ENCODE assay signal across 9 cellular contexts in the genomic region with DNA sequence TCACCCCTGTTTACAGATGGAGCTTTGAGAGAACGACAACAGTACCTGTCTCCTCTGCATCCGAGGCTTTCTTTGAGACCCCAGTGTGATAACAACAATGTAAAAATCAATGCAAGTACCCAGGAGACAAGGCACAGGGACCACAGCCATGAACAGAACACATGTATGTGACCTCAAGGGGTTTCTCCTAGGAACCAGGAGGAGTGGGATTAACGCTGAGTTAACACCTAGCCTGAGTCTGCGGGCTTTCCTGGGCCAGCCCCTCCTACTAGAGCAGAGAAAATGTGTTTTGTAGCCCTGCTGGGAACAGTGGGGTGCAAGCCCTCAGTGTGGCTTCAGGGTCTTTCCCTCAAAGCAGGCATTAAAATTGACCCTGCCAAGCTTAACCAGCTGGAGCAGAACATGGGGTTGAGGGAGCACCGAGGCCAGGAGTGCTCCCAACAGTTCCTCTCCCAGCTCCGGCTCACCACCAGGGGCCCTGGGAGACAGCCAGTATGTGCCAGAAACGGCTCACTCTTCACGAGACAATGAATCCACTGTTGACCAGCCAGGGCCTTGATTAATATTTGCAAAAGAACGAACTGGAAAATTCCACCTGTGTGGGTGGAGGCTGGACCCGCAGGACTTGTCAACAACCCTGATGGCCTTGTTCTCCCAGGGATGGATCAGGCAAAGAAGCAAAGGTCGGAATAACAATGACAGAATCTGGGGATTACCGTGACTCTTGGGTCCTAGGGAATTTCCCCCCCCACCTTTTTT. TPM values are rescaled to one million over a fixed set of nuclear protein-coding genes. Genes with fewer than 3 reads are reported as not detected.
A peak's percentile ranks its signal among the peaks of the same experiment; 100 is the strongest.
DNase-seq lines count a peak whose midpoint lies in the region; ATAC-seq and TF ChIP-seq lines count a peak whose summit lies in the region.
"Had no signal": no experiment of that assay in that cellular context is flagged by ENCODE, and none has a peak within 500 bp of the region (broad histone marks: within the 10 kb centered on the region; RNA-seq: fewer than 3 reads in every experiment).

No MANE protein-coding gene starts in this region.

- no peak overlapping the region; the same call in 1 of the 2 replicates for H3K4me3 ChIP-seq in HAP-1

- peaks cover 2% of the 10 kb centered on the region; the same call in 1 of the 2 replicates for H3K36me3 Mint-ChIP-seq in WTC11
- peaks cover 29% of the 10 kb centered on the region for H3K36me3 Mint-ChIP-seq in stimulated activated memory B cell treated with anti-CD40 and anti-IgM and Interleukin-4, amounts not matched to agents 10 μg/mL and 1 μg/mL and 100 μg/mL, for 72 hours

- H3K4me3 Mint-ChIP-seq in WTC11: no peak overlapping the region
- H3K4me3 Mint-ChIP-seq in stimulated activated memory B cell treated with anti-CD40 and anti-IgM and Interleukin-4, amounts not matched to agents 10 μg/mL and 1 μg/mL and 100 μg/mL, for 72 hours: peak overlapping the region; percentile 33

- peaks cover 13% of the 10 kb centered on the region for H3K36me3 ChIP-seq in HAP-1 (replicated peaks)
- H3K36me3 ChIP-seq: neutrophil had no signal

- in situ Hi-C loops in HAP-1 (cut with MboI; ENCODE audit: low sequenced_read_pairs): no loop called here

- TF ChIP-seq CTCF in WTC11 (IDR thresholded peaks at IDR 0.05): no peak

- no peaks in the 10 kb centered on the region for H3K9me3 Mint-ChIP-seq in WTC11
- H3K9me3 Mint-ChIP-seq in stimulated activated memory B cell treated with anti-CD40 and anti-IgM and Interleukin-4, amounts not matched to agents 10 μg/mL and 1 μg/mL and 100 μg/mL, for 72 hours: no peaks in the 10 kb centered on the region

- CTCF ChIA-PET in WTC11 (lab: Charles Lee): interaction anchor here (1.0 kb wide), 1 partner anchor 26 kb away, joined by 3 read pairs; no protein-coding TSS in a partner anchor

- peaks cover 12% of the 10 kb centered on the region for H3K27me3 Mint-ChIP-seq in WTC11 (ENCODE audit: low read depth)
- peaks cover 9% of the 10 kb centered on the region for H3K27me3 Mint-ChIP-seq in stimulated activated memory B cell treated with anti-CD40 and anti-IgM and Interleukin-4, amounts not matched to agents 10 μg/mL and 1 μg/mL and 100 μg/mL, for 72 hours

- intact Hi-C loops in left ventricle myocardium superior (cut with micrococcal nuclease): no loop called here

- POLR2A ChIA-PET in WTC11 (lab: Charles Lee): interaction anchor here (0.6 to 1.0 kb wide), 2 partner anchors 15 to 34 kb away, joined by 3 to 4 read pairs; no protein-coding TSS in a partner anchor

- peak overlapping the region; percentile 14 for H3K27ac Mint-ChIP-seq in WTC11
- H3K27ac Mint-ChIP-seq in stimulated activated memory B cell treated with anti-CD40 and anti-IgM and Interleukin-4, amounts not matched to agents 10 μg/mL and 1 μg/mL and 100 μg/mL, for 72 hours: peak overlapping the region; percentile 80

- H3K27me3 ChIP-seq in HAP-1 (ENCODE audit: low read depth): no peaks in the 10 kb centered on the region

- H3K4me1 ChIP-seq in HAP-1: peaks cover 36% of the 10 kb centered on the region

- DNase-seq in HAP-1 (ENCODE audit: low spot score in 2 of 2) (peak; percentile 66 to 81), WTC11 (ENCODE audit: low spot score) (peak; percentile 31), left ventricle myocardium superior (peak; percentile 60), NCI-H774 (lab: John Stamatoyannopoulos, UW) (no peak)
- DNase-seq in central memory CD4-positive, alpha-beta T cell: no peak
- no peak for DNase-seq in stimulated activated CD4-positive, alpha-beta T cell treated with anti-CD3 and anti-CD28 coated beads, Interleukin-15, amount 100 ng/mL, for 24 hours

- ATAC-seq in WTC11: no peak
- peak; percentile 34 for ATAC-seq in left ventricle myocardium superior
- no peak for ATAC-seq in stimulated activated memory B cell treated with anti-CD40 and anti-IgM and Interleukin-4, amounts not matched to agents 10 μg/mL and 1 μg/mL and 100 μg/mL, for 72 hours
- no peak for ATAC-seq in GM18520 (IDR thresholded peaks at IDR 0.05; ENCODE audit: unreplicated experiment)

- peaks cover 40% of the 10 kb centered on the region for H3K4me1 Mint-ChIP-seq in WTC11
- peaks cover 35% of the 10 kb centered on the region for H3K4me1 Mint-ChIP-seq in stimulated activated memory B cell treated with anti-CD40 and anti-IgM and Interleukin-4, amounts not matched to agents 10 μg/mL and 1 μg/mL and 100 μg/mL, for 72 hours

- no peaks in the 10 kb centered on the region for H3K9me3 ChIP-seq in HAP-1
- H3K9me3 ChIP-seq: neutrophil had no signal

TF ChIP-seq in WTC11, 78 proteins besides CTCF, POLR2A, EP300 and RAD21:
- TF ChIP-seq, protein P1, sequence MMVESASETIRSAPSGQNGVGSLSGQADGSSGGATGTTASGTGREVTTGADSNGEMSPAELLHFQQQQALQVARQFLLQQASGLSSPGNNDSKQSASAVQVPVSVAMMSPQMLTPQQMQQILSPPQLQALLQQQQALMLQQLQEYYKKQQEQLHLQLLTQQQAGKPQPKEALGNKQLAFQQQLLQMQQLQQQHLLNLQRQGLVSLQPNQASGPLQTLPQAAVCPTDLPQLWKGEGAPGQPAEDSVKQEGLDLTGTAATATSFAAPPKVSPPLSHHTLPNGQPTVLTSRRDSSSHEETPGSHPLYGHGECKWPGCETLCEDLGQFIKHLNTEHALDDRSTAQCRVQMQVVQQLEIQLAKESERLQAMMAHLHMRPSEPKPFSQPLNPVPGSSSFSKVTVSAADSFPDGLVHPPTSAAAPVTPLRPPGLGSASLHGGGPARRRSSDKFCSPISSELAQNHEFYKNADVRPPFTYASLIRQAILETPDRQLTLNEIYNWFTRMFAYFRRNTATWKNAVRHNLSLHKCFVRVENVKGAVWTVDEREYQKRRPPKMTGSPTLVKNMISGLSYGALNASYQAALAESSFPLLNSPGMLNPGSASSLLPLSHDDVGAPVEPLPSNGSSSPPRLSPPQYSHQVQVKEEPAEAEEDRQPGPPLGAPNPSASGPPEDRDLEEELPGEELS (CRISPR knock-in tag; IDR thresholded peaks at IDR 0.05): peak; percentile 24; the same call in 1 of the 2 replicates
- TF ChIP-seq ATF1 (CRISPR knock-in tag; IDR thresholded peaks at IDR 0.05) (no peak), FOXK1 (CRISPR knock-in tag; IDR thresholded peaks at IDR 0.05) (no peak), ZNF263 (CRISPR knock-in tag; IDR thresholded peaks at IDR 0.05; ENCODE audit: low read depth) (peak; percentile 98)

RNA-seq across cellular contexts. Expression of a gene that starts 3.6 kb away (rescaled TPM):
- total RNA-seq in WTC11 (2021) (9.5 to 11.7 TPM (median 10.6 TPM) in 3 replicates), left ventricle myocardium superior (12.7 TPM)

RNA-seq across cellular contexts. Expression of a gene that starts 3.8 kb away (rescaled TPM):
- total RNA-seq in WTC11 (2021) (5.3 to 6.4 TPM (median 5.6 TPM) in 3 replicates), left ventricle myocardium superior (3.1 TPM)

RNA-seq across cellular contexts. Expression of a gene that starts 39.3 kb away (rescaled TPM):
- total RNA-seq in WTC11 (2021) (23.3 to 29.9 TPM (median 26.3 TPM) in 3 replicates), left ventricle myocardium superior (30.5 TPM)

RNA-seq across cellular contexts. Expression of a gene that starts 49.0 kb away (rescaled TPM):
- total RNA-seq in WTC11 (2021): 32.7 to 38.7 TPM (median 34.4 TPM) in 3 replicates
- total RNA-seq in left ventricle myocardium superior: 111 TPM

Comparison
In these comparisons a context has a peak if more than half of its experiments do, and no peak if none do; other contexts are left out.
1. DNase-seq: peak in HAP-1 (2 of 2), WTC11 (single experiment) and left ventricle myocardium superior (single experiment); none in central memory CD4-positive, alpha-beta T cell (single experiment), NCI-H774 (single experiment) and stimulated activated CD4-positive, alpha-beta T cell treated with anti-CD3 and anti-CD28 coated beads, Interleukin-15, amount 100 ng/mL, for 24 hours (single experiment).